1 cellular context compared by ENCODE assay signal in genomic region chr13:50015263-50015662, GRCh38.
TF ChIP-seq lines count a peak whose summit lies in the region.

TSS of gene KCNRG (plus strand) at chr13:50015444. CDS start at chr13:50015494, 50 bp downstream.

TF ChIP-seq in HepG2, 621 proteins besides CTCF, POLR2A, EP300 and RAD21:
- TF ChIP-seq HNRNPK (IDR thresholded peaks at IDR 0.05; ENCODE audit: low read depth, low read length, poor library complexity, severe bottlenecking), result no peak
- no peak for TF ChIP-seq RAD51 (IDR thresholded peaks at IDR 0.05; ENCODE audit: borderline replicate concordance)
- TF ChIP-seq ZNF230 (CRISPR knock-in tag; IDR thresholded peaks at IDR 0.05), result no peak
- no peak for TF ChIP-seq HOXA3 (CRISPR knock-in tag; IDR thresholded peaks at IDR 0.05)
- no peak for TF ChIP-seq ARNT (IDR thresholded peaks at IDR 0.05)
- TF ChIP-seq ZNF746 (CRISPR knock-in tag; IDR thresholded peaks at IDR 0.05), result no peak
- TF ChIP-seq ZC3H13 (CRISPR knock-in tag; IDR thresholded peaks at IDR 0.05), result no peak
- TF ChIP-seq SOX5 (CRISPR knock-in tag; IDR thresholded peaks at IDR 0.05; ENCODE audit: borderline replicate concordance), result no peak
- no peak for TF ChIP-seq ZSCAN21 (CRISPR knock-in tag; IDR thresholded peaks at IDR 0.05; ENCODE audit: borderline replicate concordance)
- TF ChIP-seq ZNF773 (CRISPR knock-in tag; IDR thresholded peaks at IDR 0.05; ENCODE audit: borderline replicate concordance), result no peak
- TF ChIP-seq PATZ1 (CRISPR knock-in tag; IDR thresholded peaks at IDR 0.05), result no peak
- TF ChIP-seq ZBTB7A (CRISPR knock-in tag; IDR thresholded peaks at IDR 0.05), result no peak
- no peak for TF ChIP-seq ZFP91 (CRISPR knock-in tag; IDR thresholded peaks at IDR 0.05; ENCODE audit: borderline replicate concordance)
- TF ChIP-seq ZNF710 (CRISPR knock-in tag; IDR thresholded peaks at IDR 0.05; ENCODE audit: borderline replicate concordance), result no peak
- no peak for TF ChIP-seq ZNF784 (CRISPR knock-in tag; IDR thresholded peaks at IDR 0.05; ENCODE audit: borderline replicate concordance)
- TF ChIP-seq ISX (CRISPR knock-in tag; conservative IDR thresholded peaks at IDR 0.05), result no peak
- TF ChIP-seq DNMT1 (CRISPR knock-in tag; IDR thresholded peaks at IDR 0.05), result no peak
